In genomic region chr17:2563061-2563460, GRCh38 we compare ENCODE assay signal across 20 cellular contexts. TPM values are rescaled to one million over a fixed set of nuclear protein-coding genes. Genes with fewer than 3 reads are reported as not detected.
DNase-seq lines count a peak whose midpoint lies in the region; ATAC-seq and TF ChIP-seq lines count a peak whose summit lies in the region.
"Had no signal": no experiment of that assay in that cellular context is flagged by ENCODE, and none has a peak within 500 bp of the region (broad histone marks: within the 10 kb centered on the region; RNA-seq: fewer than 3 reads in every experiment).

No MANE protein-coding gene starts in this region.

- DNase-seq in NCI-H1694 treated with DMSO at 0.1 percent for 48 hours (lab: John Stamatoyannopoulos, UW) (peak; percentile 17), NCI-H1694 (lab: John Stamatoyannopoulos, UW) (no peak), RWPE1 (ENCODE audit: low spot score) (peak; percentile 82), foreskin keratinocyte (peak; percentile 98 to 99), type B pancreatic cell (ENCODE audit: extremely low spot score, unreplicated experiment) (no peak), NCI-H748 (lab: John Stamatoyannopoulos, UW; ENCODE audit: unreplicated experiment) (no peak), GM03348 (ENCODE audit: low spot score) (no peak), NOMO-1 (lab: John Stamatoyannopoulos, UW; ENCODE audit: unreplicated experiment in 2 of 2) (no peak)
- DNase-seq: activated naive CD4-positive, alpha-beta T cell treated with Interleukin-2 at 50 U/mL for 16 hours; aorta; effector memory CD8-positive, alpha-beta T cell; left cardiac atrium; mucosa of descending colon; NCI-H2029; NCI-H748 treated with DMSO at 0.1 percent for 48 hours; ovary; Peyer's patch; small intestine; thyroid gland had no signal

- H3K27ac ChIP-seq in RWPE1: peak overlapping the region; percentile 96
- H3K27ac ChIP-seq in foreskin keratinocyte: peak overlapping the region; percentile 90
- H3K27ac ChIP-seq: C4-2B, ovary, Peyer's patch, thyroid gland had no signal

- H3K27ac Mint-ChIP-seq in type B pancreatic cell: peak overlapping the region; percentile 83
- H3K27ac Mint-ChIP-seq: effector memory CD8-positive, alpha-beta T cell had no signal

- CTCF ChIA-PET in RWPE1 (lab: Yijun Ruan, JAX): no interaction called here

- POLR2A ChIA-PET in RWPE1 (lab: Yijun Ruan, JAX; ENCODE audit: low non-redundant PET): no interaction called here

- no peaks in the 10 kb centered on the region for H3K36me3 Mint-ChIP-seq in type B pancreatic cell

- H3K4me3 Mint-ChIP-seq in type B pancreatic cell: no peak overlapping the region
- H3K4me3 Mint-ChIP-seq: effector memory CD8-positive, alpha-beta T cell had no signal

- peak; percentile 94 for ATAC-seq in foreskin keratinocyte
- ATAC-seq: effector memory CD8-positive, alpha-beta T cell; left cardiac atrium; mucosa of descending colon had no signal

- peaks cover 9% of the 10 kb centered on the region for H3K4me1 Mint-ChIP-seq in type B pancreatic cell (ENCODE audit: unreplicated experiment)

- H3K4me1 ChIP-seq in foreskin keratinocyte: peaks cover 15% of the 10 kb centered on the region
- H3K4me1 ChIP-seq: Peyer's patch, thyroid gland had no signal

- no peaks in the 10 kb centered on the region for H3K9me3 Mint-ChIP-seq in type B pancreatic cell
- H3K9me3 Mint-ChIP-seq: effector memory CD8-positive, alpha-beta T cell had no signal

- no peaks in the 10 kb centered on the region for H3K27me3 ChIP-seq in foreskin keratinocyte
- H3K27me3 ChIP-seq: ovary, Peyer's patch, thyroid gland had no signal

- TF ChIP-seq CTCF in RWPE1 (conservative IDR thresholded peaks at IDR 0.05; ENCODE audit: low read depth): no peak
- TF ChIP-seq CTCF in foreskin keratinocyte (conservative IDR thresholded peaks at IDR 0.05): no peak
- no peak for TF ChIP-seq CTCF in type B pancreatic cell (conservative IDR thresholded peaks at IDR 0.05)

- no peaks in the 10 kb centered on the region for H3K27me3 Mint-ChIP-seq in type B pancreatic cell

RNA-seq across cellular contexts. Expression of gene PAFAH1B1, which starts 30.4 kb away (rescaled TPM):
- 116 and 136 TPM in 2 replicates for total RNA-seq in foreskin keratinocyte
- 82.2 and 87.9 TPM in 2 replicates for polyA plus RNA-seq in foreskin keratinocyte
- 120 and 126 TPM in 2 replicates for total RNA-seq in type B pancreatic cell (ENCODE audit: low replicate concordance)

RNA-seq across cellular contexts. Expression of gene METTL16, which starts 51.4 kb away (rescaled TPM):
- total RNA-seq in foreskin keratinocyte (19.7 and 20.6 TPM in 2 replicates), type B pancreatic cell (ENCODE audit: low replicate concordance) (27.5 and 39.3 TPM in 2 replicates)
- polyA plus RNA-seq in foreskin keratinocyte: 16.3 and 18.5 TPM in 2 replicates

Comparison
In these comparisons a context has a peak if more than half of its experiments do, and no peak if none do; other contexts are left out.
1. DNase-seq: peak in NCI-H1694 treated with DMSO at 0.1 percent for 48 hours (single experiment), RWPE1 (single experiment) and foreskin keratinocyte (2 of 2); none in NCI-H1694 (single experiment), type B pancreatic cell (single experiment), NCI-H748 (single experiment), GM03348 (single experiment) and NOMO-1 (0 of 2).